ENCODE assay signal across 34 cellular contexts in genomic region chr1:184170719-184171118, GRCh38.
"Had no signal": no experiment of that assay in that cellular context is flagged by ENCODE, and none has a peak within 500 bp of the region (broad histone marks: within the 10 kb centered on the region; RNA-seq: fewer than 3 reads in every experiment).

No MANE protein-coding gene starts in this region.

- H3K36me3 ChIP-seq: MG63 had no signal

- H3K27me3 ChIP-seq: MG63 had no signal

- H3K27ac ChIP-seq: KMS-11 had no signal

- H3K9ac ChIP-seq: KMS-11 had no signal

- DNase-seq: Karpas-422, Kasumi-1, KG1, MG63, MM.1S, MV-4-11, NCI-H1048, NCI-H1092, NCI-H1092 treated with DMSO at 0.1 percent for 48 hours, NCI-H1105, NCI-H1105 treated with DMSO at 0.1 percent for 48 hours, NCI-H1417, NCI-H1417 treated with DMSO at 0.1 percent for 48 hours, NCI-H1436, NCI-H1436 treated with DMSO at 0.1 percent for 48 hours, NCI-H146, NCI-H1694, NCI-H1694 treated with DMSO at 0.1 percent for 48 hours, NCI-H187, NCI-H187 treated with DMSO at 0.1 percent for 48 hours, NCI-H1930, NCI-H2029, NCI-H2081, NCI-H2081 treated with DMSO at 0.1 percent for 48 hours, NCI-H2107, NCI-H2171, NCI-H2171 treated with DMSO at 0.1 percent for 48 hours, NCI-H2227 treated with DMSO at 0.1 percent for 48 hours, NCI-H226, NCI-H345, NCI-H446, NCI-H446 treated with DMSO at 0.1 percent for 48 hours, NCI-H510A had no signal

- H3K4me2 ChIP-seq: KMS-11 had no signal

- H3K9me3 ChIP-seq: MG63 had no signal

- H3K4me3 ChIP-seq: MG63 had no signal
